Comparison of ENCODE assay signal across 1 cellular context in the genomic region with DNA sequence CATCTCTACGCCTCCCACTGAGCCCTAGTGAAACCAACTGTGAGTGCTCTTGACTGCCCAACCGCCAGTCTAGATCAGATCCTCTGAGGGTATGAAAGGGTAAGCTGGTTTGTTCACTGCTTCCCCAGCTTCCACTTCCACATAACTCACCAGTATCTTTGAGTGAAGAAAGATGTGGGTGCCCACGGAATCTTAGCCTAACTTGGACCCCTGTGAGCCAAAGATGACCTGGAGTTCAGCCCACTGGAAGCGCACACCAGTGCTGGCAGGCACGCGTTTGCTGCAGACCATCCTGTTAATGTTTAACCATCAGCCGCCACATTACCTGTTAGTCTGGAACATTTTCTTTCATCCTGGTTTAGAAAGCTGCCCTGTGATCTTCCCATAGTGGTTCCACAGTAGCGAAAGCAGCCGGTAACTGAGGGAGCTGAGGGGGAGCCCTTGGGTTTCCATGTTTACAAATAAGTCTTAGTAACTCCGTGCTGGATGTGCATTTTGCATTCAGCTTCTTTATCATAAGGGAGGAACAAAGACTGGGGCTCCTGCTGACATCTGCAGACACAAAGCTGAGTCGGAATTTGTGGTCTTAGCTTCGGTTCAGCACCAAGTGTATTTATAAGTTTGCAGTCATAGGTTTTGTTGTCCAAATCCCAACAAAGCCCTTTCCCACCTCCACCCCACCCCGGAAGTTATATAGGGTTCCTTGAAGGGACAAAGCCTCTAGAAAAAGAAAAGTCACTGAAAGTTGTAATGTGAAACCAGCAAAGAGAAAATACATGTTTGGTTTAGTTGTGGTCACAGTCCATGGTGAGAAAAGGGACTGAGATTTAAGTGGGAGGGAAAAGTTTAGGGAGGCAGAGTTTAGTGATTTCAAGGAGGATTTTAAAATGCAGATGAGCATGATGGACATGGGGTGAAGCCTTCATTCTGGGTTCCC.
TF ChIP-seq lines count a peak whose summit lies in the region.

No MANE protein-coding gene starts in this region.

TF ChIP-seq in HepG2, 621 proteins besides CTCF, POLR2A, EP300 and RAD21 (continued from another document and continues in another):
- TF ChIP-seq, protein P1, sequence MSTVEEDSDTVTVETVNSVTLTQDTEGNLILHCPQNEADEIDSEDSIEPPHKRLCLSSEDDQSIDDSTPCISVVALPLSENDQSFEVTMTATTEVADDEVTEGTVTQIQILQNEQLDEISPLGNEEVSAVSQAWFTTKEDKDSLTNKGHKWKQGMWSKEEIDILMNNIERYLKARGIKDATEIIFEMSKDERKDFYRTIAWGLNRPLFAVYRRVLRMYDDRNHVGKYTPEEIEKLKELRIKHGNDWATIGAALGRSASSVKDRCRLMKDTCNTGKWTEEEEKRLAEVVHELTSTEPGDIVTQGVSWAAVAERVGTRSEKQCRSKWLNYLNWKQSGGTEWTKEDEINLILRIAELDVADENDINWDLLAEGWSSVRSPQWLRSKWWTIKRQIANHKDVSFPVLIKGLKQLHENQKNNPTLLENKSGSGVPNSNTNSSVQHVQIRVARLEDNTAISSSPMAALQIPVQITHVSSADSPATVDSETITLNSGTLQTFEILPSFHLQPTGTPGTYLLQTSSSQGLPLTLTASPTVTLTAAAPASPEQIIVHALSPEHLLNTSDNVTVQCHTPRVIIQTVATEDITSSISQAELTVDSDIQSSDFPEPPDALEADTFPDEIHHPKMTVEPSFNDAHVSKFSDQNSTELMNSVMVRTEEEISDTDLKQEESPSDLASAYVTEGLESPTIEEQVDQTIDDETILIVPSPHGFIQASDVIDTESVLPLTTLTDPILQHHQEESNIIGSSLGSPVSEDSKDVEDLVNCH (CRISPR knock-in tag; IDR thresholded peaks at IDR 0.05): no peak
- TF ChIP-seq ZNF850 (CRISPR knock-in tag; conservative IDR thresholded peaks at IDR 0.05) (no peak), SIX1 (CRISPR knock-in tag; IDR thresholded peaks at IDR 0.05; ENCODE audit: borderline replicate concordance) (peak; percentile 9; the same call in 1 of the 2 replicates), CEBPB (IDR thresholded peaks at IDR 0.05; ENCODE audit: borderline replicate concordance, low read depth, low read length) (no peak), ZNF772 (CRISPR knock-in tag; IDR thresholded peaks at IDR 0.05) (no peak), ARHGAP35 (CRISPR knock-in tag; IDR thresholded peaks at IDR 0.05; ENCODE audit: borderline replicate concordance) (no peak), POLR2AphosphoS5 (IDR thresholded peaks at IDR 0.05; ENCODE audit: low read depth, low read length) (no peak; the same call in 1 of the 2 replicates), TBL1XR1 (IDR thresholded peaks at IDR 0.05; ENCODE audit: borderline replicate concordance, low read length, partially characterized antibody) (no peak), ZNF672 (CRISPR knock-in tag; IDR thresholded peaks at IDR 0.05) (no peak), TRIM24 (CRISPR knock-in tag; IDR thresholded peaks at IDR 0.05) (no peak), ATM (IDR thresholded peaks at IDR 0.05; ENCODE audit: borderline replicate concordance) (no peak), ZFP37 (CRISPR knock-in tag; IDR thresholded peaks at IDR 0.05; ENCODE audit: borderline replicate concordance) (0 out of 2 replicates have a peak, but pooled peaks have one; percentile 71), CCDC6 (CRISPR knock-in tag; IDR thresholded peaks at IDR 0.05) (no peak), ELF3 (CRISPR knock-in tag; IDR thresholded peaks at IDR 0.05) (peak; percentile 69), ZNF484 (CRISPR knock-in tag; IDR thresholded peaks at IDR 0.05; ENCODE audit: borderline replicate concordance, low read depth) (no peak), MTF2 (CRISPR knock-in tag; IDR thresholded peaks at IDR 0.05; ENCODE audit: borderline replicate concordance) (no peak), ZSCAN12 (CRISPR knock-in tag; IDR thresholded peaks at IDR 0.05) (no peak), CBFB (CRISPR knock-in tag; IDR thresholded peaks at IDR 0.05) (no peak), TBP (CRISPR knock-in tag; IDR thresholded peaks at IDR 0.05) (no peak), GABPB1 (CRISPR knock-in tag; IDR thresholded peaks at IDR 0.05) (no peak), HNRNPUL1 (IDR thresholded peaks at IDR 0.05; ENCODE audit: low read depth, low read length) (peak; percentile 83), ARNTL (CRISPR knock-in tag; IDR thresholded peaks at IDR 0.05) (peak; percentile 84), ZSCAN31 (CRISPR knock-in tag; IDR thresholded peaks at IDR 0.05; ENCODE audit: low read depth) (peak; percentile 63; the same call in 1 of the 2 replicates), SPEN (CRISPR knock-in tag; IDR thresholded peaks at IDR 0.05; ENCODE audit: low read depth) (peak; percentile 74; the same call in 1 of the 2 replicates), CREB1 (IDR thresholded peaks at IDR 0.05) (no peak), CREB1 (CRISPR knock-in tag; IDR thresholded peaks at IDR 0.05) (0 out of 2 replicates have a peak, but pooled peaks have one; percentile 41), FOXA3 (CRISPR knock-in tag; IDR thresholded peaks at IDR 0.05) (peak; percentile 91), ZFY (CRISPR knock-in tag; IDR thresholded peaks at IDR 0.05) (no peak), TEAD3 (CRISPR knock-in tag; optimal IDR thresholded peaks at IDR 0.05; ENCODE audit: borderline replicate concordance) (peak; percentile 52), HMG20A (CRISPR knock-in tag; IDR thresholded peaks at IDR 0.05; ENCODE audit: borderline replicate concordance) (peak; percentile 62; the same call in 1 of the 2 replicates), AGO1 (IDR thresholded peaks at IDR 0.05; ENCODE audit: low read depth, low read length, poor library complexity, severe bottlenecking) (no peak), CREM (IDR thresholded peaks at IDR 0.05) (peak; percentile 56; the same call in 1 of the 2 replicates), CREM (CRISPR knock-in tag; IDR thresholded peaks at IDR 0.05) (no peak), ZNF569 (CRISPR knock-in tag; IDR thresholded peaks at IDR 0.05; ENCODE audit: borderline replicate concordance) (no peak), ZNF780A (CRISPR knock-in tag; IDR thresholded peaks at IDR 0.05) (no peak), BHLHE40 (IDR thresholded peaks at IDR 0.05; ENCODE audit: low read length) (peak; percentile 86), KDM5B (CRISPR knock-in tag; IDR thresholded peaks at IDR 0.05; ENCODE audit: borderline replicate concordance) (no peak; the same call in 1 of the 2 replicates), ZNF207 (IDR thresholded peaks at IDR 0.05; ENCODE audit: borderline replicate concordance) (no peak), NCOA2 (CRISPR knock-in tag; IDR thresholded peaks at IDR 0.05) (peak; percentile 34; the same call in 1 of the 2 replicates), ZNF205 (CRISPR knock-in tag; IDR thresholded peaks at IDR 0.05) (no peak), WIZ (CRISPR knock-in tag; IDR thresholded peaks at IDR 0.05) (no peak), NONO (IDR thresholded peaks at IDR 0.05) (no peak), NONO (CRISPR knock-in tag; conservative IDR thresholded peaks at IDR 0.05) (no peak; the same call in 1 of the 2 replicates), CHCHD3 (CRISPR knock-in tag; IDR thresholded peaks at IDR 0.05) (no peak), ZNF83 (CRISPR knock-in tag; IDR thresholded peaks at IDR 0.05; ENCODE audit: borderline replicate concordance) (0 out of 2 replicates have a peak, but pooled peaks have one; percentile 67), ZNF616 (CRISPR knock-in tag; IDR thresholded peaks at IDR 0.05; ENCODE audit: low read depth) (no peak), SSRP1 (CRISPR knock-in tag; IDR thresholded peaks at IDR 0.05) (no peak), ZBTB42 (CRISPR knock-in tag; IDR thresholded peaks at IDR 0.05) (no peak), ZSCAN30 (CRISPR knock-in tag; IDR thresholded peaks at IDR 0.05) (no peak), ARID2 (CRISPR knock-in tag; IDR thresholded peaks at IDR 0.05; ENCODE audit: borderline replicate concordance) (no peak), ZNF431 (CRISPR knock-in tag; IDR thresholded peaks at IDR 0.05; ENCODE audit: borderline replicate concordance, low read depth) (no peak), ZSCAN22 (CRISPR knock-in tag; IDR thresholded peaks at IDR 0.05) (no peak), ZNF430 (CRISPR knock-in tag; IDR thresholded peaks at IDR 0.05) (peak; percentile 72; the same call in 1 of the 2 replicates)
- TF ChIP-seq, protein P2, sequence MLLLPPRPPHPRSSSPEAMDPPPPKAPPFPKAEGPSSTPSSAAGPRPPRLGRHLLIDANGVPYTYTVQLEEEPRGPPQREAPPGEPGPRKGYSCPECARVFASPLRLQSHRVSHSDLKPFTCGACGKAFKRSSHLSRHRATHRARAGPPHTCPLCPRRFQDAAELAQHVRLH (CRISPR knock-in tag; IDR thresholded peaks at IDR 0.05; ENCODE audit: borderline replicate concordance, low read depth): peak; percentile 72; the same call in 1 of the 2 replicates
- TF ChIP-seq, protein P3, sequence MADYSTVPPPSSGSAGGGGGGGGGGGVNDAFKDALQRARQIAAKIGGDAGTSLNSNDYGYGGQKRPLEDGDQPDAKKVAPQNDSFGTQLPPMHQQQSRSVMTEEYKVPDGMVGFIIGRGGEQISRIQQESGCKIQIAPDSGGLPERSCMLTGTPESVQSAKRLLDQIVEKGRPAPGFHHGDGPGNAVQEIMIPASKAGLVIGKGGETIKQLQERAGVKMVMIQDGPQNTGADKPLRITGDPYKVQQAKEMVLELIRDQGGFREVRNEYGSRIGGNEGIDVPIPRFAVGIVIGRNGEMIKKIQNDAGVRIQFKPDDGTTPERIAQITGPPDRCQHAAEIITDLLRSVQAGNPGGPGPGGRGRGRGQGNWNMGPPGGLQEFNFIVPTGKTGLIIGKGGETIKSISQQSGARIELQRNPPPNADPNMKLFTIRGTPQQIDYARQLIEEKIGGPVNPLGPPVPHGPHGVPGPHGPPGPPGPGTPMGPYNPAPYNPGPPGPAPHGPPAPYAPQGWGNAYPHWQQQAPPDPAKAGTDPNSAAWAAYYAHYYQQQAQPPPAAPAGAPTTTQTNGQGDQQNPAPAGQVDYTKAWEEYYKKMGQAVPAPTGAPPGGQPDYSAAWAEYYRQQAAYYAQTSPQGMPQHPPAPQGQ (CRISPR knock-in tag; IDR thresholded peaks at IDR 0.05; ENCODE audit: borderline replicate concordance): no peak
- TF ChIP-seq, protein P4, sequence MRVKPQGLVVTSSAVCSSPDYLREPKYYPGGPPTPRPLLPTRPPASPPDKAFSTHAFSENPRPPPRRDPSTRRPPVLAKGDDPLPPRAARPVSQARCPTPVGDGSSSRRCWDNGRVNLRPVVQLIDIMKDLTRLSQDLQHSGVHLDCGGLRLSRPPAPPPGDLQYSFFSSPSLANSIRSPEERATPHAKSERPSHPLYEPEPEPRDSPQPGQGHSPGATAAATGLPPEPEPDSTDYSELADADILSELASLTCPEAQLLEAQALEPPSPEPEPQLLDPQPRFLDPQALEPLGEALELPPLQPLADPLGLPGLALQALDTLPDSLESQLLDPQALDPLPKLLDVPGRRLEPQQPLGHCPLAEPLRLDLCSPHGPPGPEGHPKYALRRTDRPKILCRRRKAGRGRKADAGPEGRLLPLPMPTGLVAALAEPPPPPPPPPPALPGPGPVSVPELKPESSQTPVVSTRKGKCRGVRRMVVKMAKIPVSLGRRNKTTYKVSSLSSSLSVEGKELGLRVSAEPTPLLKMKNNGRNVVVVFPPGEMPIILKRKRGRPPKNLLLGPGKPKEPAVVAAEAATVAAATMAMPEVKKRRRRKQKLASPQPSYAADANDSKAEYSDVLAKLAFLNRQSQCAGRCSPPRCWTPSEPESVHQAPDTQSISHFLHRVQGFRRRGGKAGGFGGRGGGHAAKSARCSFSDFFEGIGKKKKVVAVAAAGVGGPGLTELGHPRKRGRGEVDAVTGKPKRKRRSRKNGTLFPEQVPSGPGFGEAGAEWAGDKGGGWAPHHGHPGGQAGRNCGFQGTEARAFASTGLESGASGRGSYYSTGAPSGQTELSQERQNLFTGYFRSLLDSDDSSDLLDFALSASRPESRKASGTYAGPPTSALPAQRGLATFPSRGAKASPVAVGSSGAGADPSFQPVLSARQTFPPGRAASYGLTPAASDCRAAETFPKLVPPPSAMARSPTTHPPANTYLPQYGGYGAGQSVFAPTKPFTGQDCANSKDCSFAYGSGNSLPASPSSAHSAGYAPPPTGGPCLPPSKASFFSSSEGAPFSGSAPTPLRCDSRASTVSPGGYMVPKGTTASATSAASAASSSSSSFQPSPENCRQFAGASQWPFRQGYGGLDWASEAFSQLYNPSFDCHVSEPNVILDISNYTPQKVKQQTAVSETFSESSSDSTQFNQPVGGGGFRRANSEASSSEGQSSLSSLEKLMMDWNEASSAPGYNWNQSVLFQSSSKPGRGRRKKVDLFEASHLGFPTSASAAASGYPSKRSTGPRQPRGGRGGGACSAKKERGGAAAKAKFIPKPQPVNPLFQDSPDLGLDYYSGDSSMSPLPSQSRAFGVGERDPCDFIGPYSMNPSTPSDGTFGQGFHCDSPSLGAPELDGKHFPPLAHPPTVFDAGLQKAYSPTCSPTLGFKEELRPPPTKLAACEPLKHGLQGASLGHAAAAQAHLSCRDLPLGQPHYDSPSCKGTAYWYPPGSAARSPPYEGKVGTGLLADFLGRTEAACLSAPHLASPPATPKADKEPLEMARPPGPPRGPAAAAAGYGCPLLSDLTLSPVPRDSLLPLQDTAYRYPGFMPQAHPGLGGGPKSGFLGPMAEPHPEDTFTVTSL (CRISPR knock-in tag; IDR thresholded peaks at IDR 0.05; ENCODE audit: borderline replicate concordance): peak; percentile 82; the same call in 1 of the 2 replicates
- TF ChIP-seq, protein P5, sequence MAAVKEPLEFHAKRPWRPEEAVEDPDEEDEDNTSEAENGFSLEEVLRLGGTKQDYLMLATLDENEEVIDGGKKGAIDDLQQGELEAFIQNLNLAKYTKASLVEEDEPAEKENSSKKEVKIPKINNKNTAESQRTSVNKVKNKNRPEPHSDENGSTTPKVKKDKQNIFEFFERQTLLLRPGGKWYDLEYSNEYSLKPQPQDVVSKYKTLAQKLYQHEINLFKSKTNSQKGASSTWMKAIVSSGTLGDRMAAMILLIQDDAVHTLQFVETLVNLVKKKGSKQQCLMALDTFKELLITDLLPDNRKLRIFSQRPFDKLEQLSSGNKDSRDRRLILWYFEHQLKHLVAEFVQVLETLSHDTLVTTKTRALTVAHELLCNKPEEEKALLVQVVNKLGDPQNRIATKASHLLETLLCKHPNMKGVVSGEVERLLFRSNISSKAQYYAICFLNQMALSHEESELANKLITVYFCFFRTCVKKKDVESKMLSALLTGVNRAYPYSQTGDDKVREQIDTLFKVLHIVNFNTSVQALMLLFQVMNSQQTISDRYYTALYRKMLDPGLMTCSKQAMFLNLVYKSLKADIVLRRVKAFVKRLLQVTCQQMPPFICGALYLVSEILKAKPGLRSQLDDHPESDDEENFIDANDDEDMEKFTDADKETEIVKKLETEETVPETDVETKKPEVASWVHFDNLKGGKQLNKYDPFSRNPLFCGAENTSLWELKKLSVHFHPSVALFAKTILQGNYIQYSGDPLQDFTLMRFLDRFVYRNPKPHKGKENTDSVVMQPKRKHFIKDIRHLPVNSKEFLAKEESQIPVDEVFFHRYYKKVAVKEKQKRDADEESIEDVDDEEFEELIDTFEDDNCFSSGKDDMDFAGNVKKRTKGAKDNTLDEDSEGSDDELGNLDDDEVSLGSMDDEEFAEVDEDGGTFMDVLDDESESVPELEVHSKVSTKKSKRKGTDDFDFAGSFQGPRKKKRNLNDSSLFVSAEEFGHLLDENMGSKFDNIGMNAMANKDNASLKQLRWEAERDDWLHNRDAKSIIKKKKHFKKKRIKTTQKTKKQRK (IDR thresholded peaks at IDR 0.05; ENCODE audit: low read length): no peak
